In the genomic region with DNA sequence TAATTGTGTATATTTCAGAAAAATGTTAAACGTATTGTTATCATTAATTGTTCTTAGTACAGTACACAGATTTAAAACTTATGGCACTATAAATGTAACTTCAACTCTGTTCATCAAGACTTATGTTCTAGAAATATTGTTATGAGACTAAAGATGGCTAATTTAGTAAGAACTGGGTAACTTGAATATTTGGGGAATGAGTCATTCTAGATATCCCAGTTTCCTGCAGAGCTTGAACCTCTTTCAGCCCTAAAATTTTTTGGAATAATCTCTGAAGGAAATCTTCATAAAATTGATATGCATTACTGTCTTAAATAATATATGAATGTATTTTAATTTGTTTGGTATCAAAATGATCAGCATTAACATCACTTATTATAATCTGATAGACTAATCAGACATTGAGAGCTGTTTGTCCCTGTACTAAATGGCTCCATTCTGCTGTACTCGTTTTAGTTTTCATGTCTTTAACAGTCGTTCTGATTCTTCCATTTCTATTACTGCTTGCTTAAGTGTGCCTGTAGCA, we compare ENCODE assay signal across 19 cellular contexts.
DNase-seq lines count a peak whose midpoint lies in the region; FAIRE-seq and TF ChIP-seq lines count a peak whose summit lies in the region.
"Had no signal": no experiment of that assay in that cellular context is flagged by ENCODE, and none has a peak within 500 bp of the region (broad histone marks: within the 10 kb centered on the region; RNA-seq: fewer than 3 reads in every experiment).

No MANE protein-coding gene starts in this region.

- TF ChIP-seq POLR2A in H54 (IDR thresholded peaks at IDR 0.05; ENCODE audit: low read depth, low read length) = no peak
- TF ChIP-seq POLR2A in uterus (IDR thresholded peaks at IDR 0.05) = no peak

- TF ChIP-seq RAD21 in SK-N-SH (IDR thresholded peaks at IDR 0.05; ENCODE audit: low read length) = no peak

- no peak overlapping the region for H3K9ac ChIP-seq in SK-N-SH

- H3F3A ChIP-seq in SK-N-SH (replicated peaks; ENCODE audit: insufficient read depth) = peaks cover 32% of the 10 kb centered on the region

- CTCF ChIA-PET in SK-N-SH (lab: Yijun Ruan, JAX) = interaction anchor here (0.7 to 1.2 kb wide), 3 partner anchors 32 to 270 kb away, joined by 3 to 4 read pairs (median 4); no protein-coding TSS in a partner anchor

- peak overlapping the region; percentile 43; the same call in 1 of the 2 replicates for H3K4me2 ChIP-seq in SK-N-SH

- H3K36me3 ChIP-seq in SK-N-SH (replicated peaks in 1 of 2; ENCODE audit: control insufficient read depth in 1 of 2, insufficient read depth in 2 of 2, low read length in 1 of 2) (peaks cover 36 to 44% of the 10 kb centered on the region in 2 experiments), uterus (no peaks in the 10 kb centered on the region)

- TF ChIP-seq EP300 in SK-N-SH (IDR thresholded peaks at IDR 0.05; ENCODE audit: borderline replicate concordance in 1 of 2, low read depth in 1 of 2, low read length in 1 of 2) = no peak

- DNase-seq in H54 (ENCODE audit: insufficient read length, low spot score) (no peak), SK-N-SH (no peak), fibroblast of the aortic adventitia (ENCODE audit: low read depth) (peak; percentile 69), MV-4-11 (lab: John Stamatoyannopoulos, UW) (no peak), NCI-H2107 treated with DMSO at 0.1 percent for 48 hours (lab: John Stamatoyannopoulos, UW; ENCODE audit: unreplicated experiment) (no peak), uterus (no peak), NCI-H2227 (lab: John Stamatoyannopoulos, UW; ENCODE audit: unreplicated experiment) (no peak)
- DNase-seq: activated CD4-positive, alpha-beta T cell treated with anti-CD3 and anti-CD28 coated beads, Interleukin-2, amount 50 U/mL, for 48 hours; activated T-cell treated with anti-CD3 and anti-CD28 coated beads, Interleukin-2, amount 50 U/mL, for 1 hour; CD4-positive, CD25-positive, alpha-beta regulatory T cell; DMS79 treated with DMSO at 0.1 percent for 48 hours; NCI-H1105; NCI-H774; retina; stimulated activated naive B cell treated with anti-CD40 and anti-IgM and Interleukin-4, amounts not matched to agents 10 μg/mL and 1 μg/mL and 100 μg/mL, for 72 hours; tibial artery had no signal

- intact Hi-C loops in uterus (cut with DNase I; ENCODE audit: low total_unique reads) = no loop called here

- H3K4me1 ChIP-seq in SK-N-SH (ENCODE audit: control insufficient read depth in 1 of 2, insufficient read depth in 2 of 2, low read depth in 1 of 2, low read length in 1 of 2) = peaks cover 4 to 31% of the 10 kb centered on the region in 2 experiments
- no peaks in the 10 kb centered on the region for H3K4me1 ChIP-seq in uterus

- H3K4me3 ChIP-seq in SK-N-SH (ENCODE audit: low read depth in 2 of 2, low read length in 1 of 2) (no peak overlapping the region), fibroblast of the aortic adventitia (ENCODE audit: low read depth, low read length) (no peak overlapping the region), uterus (no peak overlapping the region)
- H3K4me3 ChIP-seq: esophagus muscularis mucosa, tibial artery had no signal

- H3K9me3 ChIP-seq in SK-N-SH (no peaks in the 10 kb centered on the region), uterus (no peaks in the 10 kb centered on the region)
- H3K9me3 ChIP-seq: esophagus muscularis mucosa, tibial artery had no signal

- TF ChIP-seq CTCF in SK-N-SH (IDR thresholded peaks at IDR 0.05) (no peak), fibroblast of the aortic adventitia (IDR thresholded peaks at IDR 0.05; ENCODE audit: insufficient read depth, low read length) (no peak), uterus (IDR thresholded peaks at IDR 0.05) (no peak)

- no peaks in the 10 kb centered on the region for H3K79me2 ChIP-seq in SK-N-SH (ENCODE audit: insufficient read depth)

- no peak overlapping the region for H2AFZ ChIP-seq in SK-N-SH (ENCODE audit: low read depth)

- POLR2A ChIA-PET in SK-N-SH (lab: Yijun Ruan, JAX) = interaction anchor here (0.7 kb wide), 1 partner anchor 331 kb away, joined by 3 read pairs; no protein-coding TSS in a partner anchor

- H3K27me3 ChIP-seq in SK-N-SH (ENCODE audit: insufficient read depth) = no peaks in the 10 kb centered on the region
- H3K27me3 ChIP-seq in uterus = no peaks in the 10 kb centered on the region
- H3K27me3 ChIP-seq: esophagus muscularis mucosa, tibial artery had no signal

- FAIRE-seq in H54 (lab: Jason Lieb, UNC) = peak; percentile 62
- FAIRE-seq: GM19239, keratinocyte had no signal

- WGBS in SK-N-SH (ENCODE audit: low lambda C conversion rate) = 18% methylated on average over 3 of the region's 3 CpGs

- H3K9me2 ChIP-seq in SK-N-SH = no peaks in the 10 kb centered on the region

- peak overlapping the region; percentile 58 to 63; a peak in 3 of 4 replicates for H3K27ac ChIP-seq in SK-N-SH (ENCODE audit: low read depth in 2 of 2, low read length in 1 of 2)
- H3K27ac ChIP-seq in uterus = no peak overlapping the region

- H4K20me1 ChIP-seq in SK-N-SH (ENCODE audit: insufficient read depth) = no peaks in the 10 kb centered on the region

TF ChIP-seq in SK-N-SH, 30 proteins besides CTCF, POLR2A, EP300 and RAD21:
- TF ChIP-seq JUND (IDR thresholded peaks at IDR 0.05) (peak; percentile 51), CHD2 (IDR thresholded peaks at IDR 0.05; ENCODE audit: low read length, partially characterized antibody) (no peak)

Comparison
In these comparisons a context has a peak if more than half of its experiments do, and no peak if none do; other contexts are left out.
1. H3K27ac ChIP-seq: peak in SK-N-SH (2 of 2); none in uterus (0 of 2).